Comparison of ENCODE assay signal across 27 cellular contexts in genomic region chr15:35195649-35196048, GRCh38.
"Had no signal": no experiment of that assay in that cellular context is flagged by ENCODE, and none has a peak within 500 bp of the region (broad histone marks: within the 10 kb centered on the region; RNA-seq: fewer than 3 reads in every experiment).

No MANE protein-coding gene starts in this region.

- H3K4me3 Mint-ChIP-seq: memory B cell; natural killer cell treated with Interleukin-12 subunit alpha and Interleukin-12 subunit beta and Interleukin-15 and Interleukin-18, amount 100 ng/mL, for 72 hours; stimulated activated naive B cell treated with anti-CD40 and anti-IgM and Interleukin-4, amounts not matched to agents 10 μg/mL and 1 μg/mL and 100 μg/mL, for 72 hours; stimulated activated naive CD8-positive, alpha-beta T cell treated with anti-CD3 and anti-CD28 coated beads, Interleukin-15, amount 100 ng/mL, for 72 hours had no signal

- DNase-seq: cortex of kidney; dorsolateral prefrontal cortex; effector CD8-positive, alpha-beta T cell; gastrocnemius medialis; heart right ventricle; hypothalamus; kidney; left cardiac atrium; left ventricle myocardium inferior; lower lobe of right lung; midbrain; sigmoid colon; stimulated activated CD4-positive, alpha-beta T cell treated with anti-CD3 and anti-CD28 coated beads, Interleukin-2, amount 100 ng/mL, for 24 hours; stimulated activated CD4-positive, alpha-beta T cell treated with anti-CD3 and anti-CD28 coated beads, Interleukin-4, amount 100 ng/mL, for 4 hours; stimulated activated naive B cell treated with anti-CD40 and anti-IgM and Interleukin-4, amounts not matched to agents 10 μg/mL and 1 μg/mL and 100 μg/mL, for 72 hours; stimulated activated naive CD8-positive, alpha-beta T cell treated with anti-CD3 and anti-CD28 coated beads, Interleukin-15, amount 100 ng/mL, for 72 hours; testis; upper lobe of right lung had no signal

- FAIRE-seq: endometrium, kidney had no signal

- H3K4me3 ChIP-seq: dorsolateral prefrontal cortex, gastrocnemius medialis, heart right ventricle, left ventricle myocardium inferior, lower lobe of right lung, right atrium auricular region, sigmoid colon, skin epidermis, testis, tibial nerve, upper lobe of right lung, vagina had no signal

- H3K27ac Mint-ChIP-seq: memory B cell; natural killer cell treated with Interleukin-12 subunit alpha and Interleukin-12 subunit beta and Interleukin-15 and Interleukin-18, amount 100 ng/mL, for 72 hours; stimulated activated naive B cell treated with anti-CD40 and anti-IgM and Interleukin-4, amounts not matched to agents 10 μg/mL and 1 μg/mL and 100 μg/mL, for 72 hours; stimulated activated naive CD8-positive, alpha-beta T cell treated with anti-CD3 and anti-CD28 coated beads, Interleukin-15, amount 100 ng/mL, for 72 hours had no signal

- H3K4me1 Mint-ChIP-seq: memory B cell; stimulated activated naive B cell treated with anti-CD40 and anti-IgM and Interleukin-4, amounts not matched to agents 10 μg/mL and 1 μg/mL and 100 μg/mL, for 72 hours; stimulated activated naive CD8-positive, alpha-beta T cell treated with anti-CD3 and anti-CD28 coated beads, Interleukin-15, amount 100 ng/mL, for 72 hours had no signal

- H3K9me3 ChIP-seq: gastrocnemius medialis, neutrophil, testis, vagina had no signal

- ATAC-seq: esophagus mucosa; gastrocnemius medialis; heart right ventricle; left cardiac atrium; lower lobe of right lung; natural killer cell treated with Interleukin-12 subunit alpha and Interleukin-12 subunit beta and Interleukin-15 and Interleukin-18, amount 100 ng/mL, for 72 hours; stimulated activated naive B cell treated with anti-CD40 and anti-IgM and Interleukin-4, amounts not matched to agents 10 μg/mL and 1 μg/mL and 100 μg/mL, for 72 hours; stimulated activated naive CD8-positive, alpha-beta T cell treated with anti-CD3 and anti-CD28 coated beads, Interleukin-15, amount 100 ng/mL, for 72 hours; upper lobe of right lung had no signal

- H3K27me3 ChIP-seq: dorsolateral prefrontal cortex, gastrocnemius medialis, heart right ventricle, neutrophil, right atrium auricular region, sigmoid colon, testis, tibial nerve, upper lobe of right lung, vagina had no signal

- H3K36me3 Mint-ChIP-seq: stimulated activated naive B cell treated with anti-CD40 and anti-IgM and Interleukin-4, amounts not matched to agents 10 μg/mL and 1 μg/mL and 100 μg/mL, for 72 hours had no signal

- H3K4me1 ChIP-seq: gastrocnemius medialis, heart right ventricle, left ventricle myocardium inferior, lower lobe of right lung, right atrium auricular region, testis, tibial nerve, upper lobe of right lung, vagina had no signal

- H3K27ac ChIP-seq: dorsolateral prefrontal cortex, gastrocnemius medialis, heart right ventricle, left ventricle myocardium inferior, lower lobe of right lung, neutrophil, right atrium auricular region, sigmoid colon, skin epidermis, testis, tibial nerve, upper lobe of right lung, vagina had no signal

- H3K27me3 Mint-ChIP-seq: memory B cell; natural killer cell treated with Interleukin-12 subunit alpha and Interleukin-12 subunit beta and Interleukin-15 and Interleukin-18, amount 100 ng/mL, for 72 hours; stimulated activated naive B cell treated with anti-CD40 and anti-IgM and Interleukin-4, amounts not matched to agents 10 μg/mL and 1 μg/mL and 100 μg/mL, for 72 hours; stimulated activated naive CD8-positive, alpha-beta T cell treated with anti-CD3 and anti-CD28 coated beads, Interleukin-15, amount 100 ng/mL, for 72 hours had no signal

- H3K36me3 ChIP-seq: gastrocnemius medialis, heart right ventricle, left ventricle myocardium inferior, lower lobe of right lung, neutrophil, right atrium auricular region, sigmoid colon, tibial nerve, upper lobe of right lung, vagina had no signal
